Comparison of ENCODE assay signal across 9 cellular contexts in genomic region chr15:89112341-89112971, GRCh38. TPM values are rescaled to one million over a fixed set of nuclear protein-coding genes. Genes with fewer than 3 reads are reported as not detected.
DNase-seq lines count a peak whose midpoint lies in the region; ATAC-seq and TF ChIP-seq lines count a peak whose summit lies in the region.
"Had no signal": no experiment of that assay in that cellular context is flagged by ENCODE, and none has a peak within 500 bp of the region (broad histone marks: within the 10 kb centered on the region; RNA-seq: fewer than 3 reads in every experiment).

No MANE protein-coding gene starts in this region.

- H3K4me1 ChIP-seq in SK-N-SH (ENCODE audit: control insufficient read depth in 1 of 2, insufficient read depth in 2 of 2, low read depth in 1 of 2, low read length in 1 of 2) (peaks cover 14 to 54% of the 10 kb centered on the region in 2 experiments), right cardiac atrium (ENCODE audit: control insufficient read depth, insufficient read depth, low read length) (peaks cover 18% of the 10 kb centered on the region), upper lobe of left lung (peaks cover 20 to 63% (median 45%) of the 10 kb centered on the region in 4 donors)

- CTCF ChIA-PET in SK-N-SH (lab: Yijun Ruan, JAX), result interaction anchor here (1.0 to 4.8 kb wide), 10 partner anchors 10 to 65 kb away, joined by 3 to 35 read pairs (median 6); no protein-coding TSS in a partner anchor

- H3K4me1 Mint-ChIP-seq in activated T-cell treated with anti-CD3 and anti-CD28 coated beads, Interleukin-2, amount 50 U/mL, for 4 hours (ENCODE audit: low read depth), result peaks cover 19% of the 10 kb centered on the region

- H3K27ac ChIP-seq in SK-N-SH (ENCODE audit: low read depth in 2 of 2, low read length in 1 of 2) (peak overlapping the region; percentile 51 to 68), right cardiac atrium (ENCODE audit: low read length) (peak overlapping the region; percentile 89), upper lobe of left lung (peak overlapping the region; percentile 50 to 75 (median 57))
- H3K27ac ChIP-seq: SK-N-MC had no signal

- ATAC-seq in GM18870 (IDR thresholded peaks at IDR 0.05; ENCODE audit: unreplicated experiment) (peak; percentile 88), HG02759 (IDR thresholded peaks at IDR 0.05; ENCODE audit: unreplicated experiment) (peak; percentile 93), right cardiac atrium (peak; percentile 75 to 89), upper lobe of left lung (ENCODE audit: low FRiP score in 2 of 2) (peak in 1 of 2 donors; percentile 73)
- ATAC-seq in activated T-cell treated with anti-CD3 and anti-CD28 coated beads, Interleukin-2, amount 50 U/mL, for 4 hours, result no peak

- peaks cover 5 to 31% of the 10 kb centered on the region in 2 experiments for H3K36me3 ChIP-seq in SK-N-SH (replicated peaks in 1 of 2; ENCODE audit: control insufficient read depth in 1 of 2, insufficient read depth in 2 of 2, low read length in 1 of 2)
- peaks cover 2 to 25% (median 13%) of the 10 kb centered on the region in 4 donors for H3K36me3 ChIP-seq in upper lobe of left lung

- H3K4me3 Mint-ChIP-seq in activated T-cell treated with anti-CD3 and anti-CD28 coated beads, Interleukin-2, amount 50 U/mL, for 4 hours, result no peak overlapping the region

- no peaks in the 10 kb centered on the region for H3K9me2 ChIP-seq in SK-N-SH

- H3K9me3 ChIP-seq in SK-N-SH (no peaks in the 10 kb centered on the region), right cardiac atrium (ENCODE audit: control insufficient read depth, low read length) (no peaks in the 10 kb centered on the region), upper lobe of left lung (no peaks in the 10 kb centered on the region)

- H3F3A ChIP-seq in SK-N-SH (replicated peaks; ENCODE audit: insufficient read depth), result peaks cover 8% of the 10 kb centered on the region

- H3K79me2 ChIP-seq in SK-N-SH (ENCODE audit: insufficient read depth), result peaks cover 33% of the 10 kb centered on the region

- no peak overlapping the region for H2AFZ ChIP-seq in SK-N-SH (ENCODE audit: low read depth)

- no peaks in the 10 kb centered on the region for H3K9me3 Mint-ChIP-seq in activated T-cell treated with anti-CD3 and anti-CD28 coated beads, Interleukin-2, amount 50 U/mL, for 4 hours

- H3K4me2 ChIP-seq in SK-N-SH, result peak overlapping the region; percentile 0; the same call in 1 of the 2 replicates

- no peak for TF ChIP-seq RAD21 in SK-N-SH (IDR thresholded peaks at IDR 0.05; ENCODE audit: low read length)

- H4K20me1 ChIP-seq in SK-N-SH (ENCODE audit: insufficient read depth), result no peaks in the 10 kb centered on the region

- TF ChIP-seq CTCF in SK-N-SH (IDR thresholded peaks at IDR 0.05), result no peak
- TF ChIP-seq CTCF in upper lobe of left lung (IDR thresholded peaks at IDR 0.05), result no peak

- H3K27me3 ChIP-seq in SK-N-SH (ENCODE audit: insufficient read depth) (no peaks in the 10 kb centered on the region), right cardiac atrium (ENCODE audit: control insufficient read depth, insufficient read depth) (no peaks in the 10 kb centered on the region), upper lobe of left lung (no peaks in the 10 kb centered on the region)

- H3K36me3 Mint-ChIP-seq in activated T-cell treated with anti-CD3 and anti-CD28 coated beads, Interleukin-2, amount 50 U/mL, for 4 hours (ENCODE audit: insufficient read depth), result peaks cover 30% of the 10 kb centered on the region

- intact Hi-C loops in right cardiac atrium (cut with DNase I), result no loop called here

- H3K27me3 Mint-ChIP-seq in activated T-cell treated with anti-CD3 and anti-CD28 coated beads, Interleukin-2, amount 50 U/mL, for 4 hours (ENCODE audit: low read depth), result no peaks in the 10 kb centered on the region

- no peak overlapping the region for H3K4me3 ChIP-seq in SK-N-SH (ENCODE audit: low read depth in 2 of 2, low read length in 1 of 2)
- H3K4me3 ChIP-seq in right cardiac atrium (ENCODE audit: low read length), result no peak overlapping the region
- no peak overlapping the region for H3K4me3 ChIP-seq in upper lobe of left lung
- H3K4me3 ChIP-seq: SK-N-MC had no signal

- 17% methylated on average over 1 of the region's 1 CpG for WGBS in SK-N-SH (ENCODE audit: low lambda C conversion rate)
- WGBS in right cardiac atrium, result 23% methylated on average over 1 of the region's 1 CpG
- 55 to 70% methylated on average over 1 of the region's 1 CpG for WGBS in upper lobe of left lung, 2 donors

- POLR2A ChIA-PET in SK-N-SH (lab: Yijun Ruan, JAX), result interaction anchor here (0.7 to 1.6 kb wide), 2 partner anchors 20 to 24 kb away, joined by 3 to 7 read pairs; partner anchors contain the start of gene ABHD2

- H3K9ac ChIP-seq in SK-N-SH, result no peak overlapping the region

- TF ChIP-seq POLR2A in upper lobe of left lung (IDR thresholded peaks at IDR 0.05), result no peak

- DNase-seq in SK-N-SH (no peak), right cardiac atrium (peak; percentile 55 to 66 (median 57)), upper lobe of left lung (no peak), 8988T (no peak), NCI-H2196 treated with DMSO at 0.1 percent for 48 hours (lab: John Stamatoyannopoulos, UW; ENCODE audit: unreplicated experiment) (no peak)
- DNase-seq in activated T-cell treated with anti-CD3 and anti-CD28 coated beads, Interleukin-2, amount 50 U/mL, for 4 hours, result no peak

- TF ChIP-seq EP300 in SK-N-SH (IDR thresholded peaks at IDR 0.05; ENCODE audit: borderline replicate concordance in 1 of 2, low read depth in 1 of 2, low read length in 1 of 2) (no peak; a peak in 1 of 4 replicates), upper lobe of left lung (IDR thresholded peaks at IDR 0.05) (no peak)

TF ChIP-seq in SK-N-SH, 30 proteins besides CTCF, POLR2A, EP300 and RAD21:
- TF ChIP-seq YY1 (IDR thresholded peaks at IDR 0.05; ENCODE audit: low read depth) (no peak), PBX3 (IDR thresholded peaks at IDR 0.05) (peak; percentile 20; the same call in 1 of the 2 replicates), USF1 (IDR thresholded peaks at IDR 0.05; ENCODE audit: borderline replicate concordance, low read depth) (peak; percentile 55; the same call in 1 of the 2 replicates), JUND (IDR thresholded peaks at IDR 0.05) (peak; percentile 29; the same call in 1 of the 2 replicates), TCF12 (IDR thresholded peaks at IDR 0.05) (peak; percentile 52), MEF2A (IDR thresholded peaks at IDR 0.05; ENCODE audit: borderline replicate concordance, low read depth) (0 out of 2 replicates have a peak, but pooled peaks have one; percentile 54), NFIC (IDR thresholded peaks at IDR 0.05; ENCODE audit: borderline replicate concordance) (no peak), FOSL2 (IDR thresholded peaks at IDR 0.05; ENCODE audit: borderline replicate concordance, low read depth) (peak; percentile 28; the same call in 1 of the 2 replicates)

RNA-seq across cellular contexts. Expression of gene ABHD2, which starts 24.2 kb away (rescaled TPM):
- polyA plus RNA-seq in SK-N-SH (2012; rRNA removed) (19.2 and 25.7 TPM in 2 replicates), right cardiac atrium (21.8 TPM)
- polyA plus RNA-seq in SK-N-SH (2012; cell fraction: cytosol; rRNA removed), result 12.3 and 17.4 TPM in 2 replicates
- 15.6 and 19.9 TPM in 2 replicates for polyA plus RNA-seq in SK-N-SH (2012; cell fraction: nucleus; rRNA removed)
- total RNA-seq in right cardiac atrium (100 to 1,000 TPM; 108 to 179 (median 114) TPM), upper lobe of left lung (100 to 1,000 TPM in 5 of 6 donors, 10 to 100 TPM in 1; 84.1 to 230 (median 174) TPM)
- total RNA-seq in activated T-cell treated with anti-CD3 and anti-CD28 coated beads, Interleukin-2, amount 50 U/mL, for 4 hours, result 10 to 100 TPM; 48.9 to 72.6 (median 64.1) TPM

Comparison
In these comparisons a context has a peak if more than half of its experiments do, and no peak if none do; other contexts are left out.
1. ATAC-seq: peak in GM18870 (single experiment), HG02759 (single experiment) and right cardiac atrium (2 of 2); none in activated T-cell treated with anti-CD3 and anti-CD28 coated beads, Interleukin-2, amount 50 U/mL, for 4 hours (0 of 2).
2. DNase-seq: peak in right cardiac atrium (3 of 3); none in SK-N-SH (single experiment), upper lobe of left lung (0 of 2), 8988T (single experiment), NCI-H2196 treated with DMSO at 0.1 percent for 48 hours (single experiment) and activated T-cell treated with anti-CD3 and anti-CD28 coated beads, Interleukin-2, amount 50 U/mL, for 4 hours (single experiment).
3. Peak in every context shown above with its lines, with median percentiles within 50 percentile points of each other: H3K27ac ChIP-seq.